In genomic region chr11:34997872-34998548, GRCh38 we compare ENCODE assay signal across 8 cellular contexts.
DNase-seq lines count a peak whose midpoint lies in the region; ATAC-seq and TF ChIP-seq lines count a peak whose summit lies in the region.

No MANE protein-coding gene starts in this region.

- no peak overlapping the region for H3K4me2 ChIP-seq in OCI-LY7 (ENCODE audit: low read length)

- H3K27me3 Mint-ChIP-seq in effector memory CD8-positive, alpha-beta T cell = no peaks in the 10 kb centered on the region

- H3K4me3 ChIP-seq in OCI-LY7 (ENCODE audit: low read depth, low read length, poor library complexity, severe bottlenecking) (no peak overlapping the region), psoas muscle (no peak overlapping the region)

- ATAC-seq in effector memory CD8-positive, alpha-beta T cell (replicated peaks) = peak; percentile 74
- ATAC-seq in psoas muscle (peak in 2 of 4 donors; percentile 47 to 57), HG03108 (IDR thresholded peaks at IDR 0.05; ENCODE audit: unreplicated experiment) (no peak), HG03520 (IDR thresholded peaks at IDR 0.05; ENCODE audit: unreplicated experiment) (no peak)

- peaks cover 6 to 14% of the 10 kb centered on the region in 2 donors for H3K4me1 Mint-ChIP-seq in effector memory CD8-positive, alpha-beta T cell (ENCODE audit: low read depth in 2 of 2)

- DNase-seq in DMS153 treated with DMSO at 0.1 percent for 48 hours (lab: John Stamatoyannopoulos, UW; ENCODE audit: unreplicated experiment) (peak; percentile 8), DMS153 (lab: John Stamatoyannopoulos, UW) (no peak), OCI-LY7 (ENCODE audit: low spot score) (peak; percentile 34), psoas muscle (no peak), kidney glomerular epithelial cell (lab: John Stamatoyannopoulos, UW) (no peak)
- DNase-seq in effector memory CD8-positive, alpha-beta T cell = no peak

- no peaks in the 10 kb centered on the region for H3K4me1 ChIP-seq in OCI-LY7 (ENCODE audit: insufficient read depth, low read length, poor library complexity, severe bottlenecking)
- peaks cover under 1% of the 10 kb centered on the region for H3K4me1 ChIP-seq in psoas muscle

- H3K27ac ChIP-seq in OCI-LY7 (ENCODE audit: low read depth, low read length, poor library complexity, severe bottlenecking) = no peak overlapping the region
- H3K27ac ChIP-seq in psoas muscle = no peak overlapping the region

- intact Hi-C loops in OCI-LY7 (cut with micrococcal nuclease; ENCODE audit: unreplicated experiment) = loop anchor here (1.0 to 5.0 kb wide), 6 partner anchors 59 to 394 kb away; no protein-coding TSS in a partner anchor
- intact Hi-C loops in psoas muscle (cut with DNase I) = loop anchor here (5.0 kb wide), 4 partner anchors 51 to 394 kb away; no protein-coding TSS in a partner anchor

- no peak overlapping the region for H2AFZ ChIP-seq in OCI-LY7 (ENCODE audit: low read length)

- 55 to 58% (median 55%) methylated on average over 4 of the region's 4 CpGs for WGBS in psoas muscle, 3 donors

- POLR2A ChIA-PET in OCI-LY7 (lab: Charles Lee) = no interaction called here

- H3K9me3 Mint-ChIP-seq in effector memory CD8-positive, alpha-beta T cell = no peaks in the 10 kb centered on the region

- CTCF ChIA-PET in OCI-LY7 (lab: Charles Lee; ENCODE audit: unreplicated experiment) = no interaction called here

- peak overlapping the region; percentile 2 to 15 for H3K4me3 Mint-ChIP-seq in effector memory CD8-positive, alpha-beta T cell

- peak; percentile 94 for TF ChIP-seq CTCF in OCI-LY7 (conservative IDR thresholded peaks at IDR 0.05; ENCODE audit: low read length)
- TF ChIP-seq CTCF in psoas muscle (IDR thresholded peaks at IDR 0.05) = peak; percentile 43

- BruUV-seq in OCI-LY7 (replicated peaks; lab: Mats Ljungman, UMichigan) = no TSS peak

- H3K36me3 ChIP-seq in OCI-LY7 (ENCODE audit: insufficient read depth, low read length) (no peaks in the 10 kb centered on the region), psoas muscle (ENCODE audit: insufficient read depth in 1 of 2, low read depth in 1 of 2) (peaks cover 0 to 16% of the 10 kb centered on the region in 2 donors)

- peak overlapping the region; percentile 27 to 85 for H3K27ac Mint-ChIP-seq in effector memory CD8-positive, alpha-beta T cell

- H3K79me2 ChIP-seq in OCI-LY7 (ENCODE audit: insufficient read depth, low read depth, low read length) = no peaks in the 10 kb centered on the region

- H3K9me3 ChIP-seq in OCI-LY7 (ENCODE audit: low read length) (no peaks in the 10 kb centered on the region), psoas muscle (no peaks in the 10 kb centered on the region)

- no peaks in the 10 kb centered on the region for H4K20me1 ChIP-seq in OCI-LY7 (ENCODE audit: insufficient read depth, low read length)

- H3K27me3 ChIP-seq in psoas muscle (ENCODE audit: insufficient read depth in 3 of 3, low read length in 2 of 3) = no peaks in the 10 kb centered on the region

- no peaks in the 10 kb centered on the region for H3K9me2 ChIP-seq in OCI-LY7 (ENCODE audit: insufficient read depth, low read length)

- no peaks in the 10 kb centered on the region for H3K36me3 Mint-ChIP-seq in effector memory CD8-positive, alpha-beta T cell (ENCODE audit: insufficient read depth)

Comparison
In these comparisons a context has a peak if more than half of its experiments do, and no peak if none do; other contexts are left out.
1. DNase-seq: peak in DMS153 treated with DMSO at 0.1 percent for 48 hours (single experiment) and OCI-LY7 (single experiment); none in DMS153 (single experiment), effector memory CD8-positive, alpha-beta T cell (0 of 3), psoas muscle (0 of 2) and kidney glomerular epithelial cell (single experiment).